ENCODE assay signal across 19 cellular contexts in genomic region chr9:138048184-138048583, GRCh38.
DNase-seq lines count a peak whose midpoint lies in the region; TF ChIP-seq lines count a peak whose summit lies in the region.
"Had no signal": no experiment of that assay in that cellular context is flagged by ENCODE, and none has a peak within 500 bp of the region (broad histone marks: within the 10 kb centered on the region; RNA-seq: fewer than 3 reads in every experiment).

No MANE protein-coding gene starts in this region.

- CTCF ChIA-PET in OCI-LY7 (lab: Charles Lee; ENCODE audit: unreplicated experiment), result no interaction called here

- no peak overlapping the region for H3K27ac ChIP-seq in OCI-LY7 (ENCODE audit: low read depth, low read length, poor library complexity, severe bottlenecking)
- H3K27ac ChIP-seq: BLaER1, SJSA1 had no signal

- no peak overlapping the region for H3K4me3 Mint-ChIP-seq in glutamatergic neuron (ENCODE audit: unreplicated experiment)

- no peak overlapping the region for H2AFZ ChIP-seq in OCI-LY7 (ENCODE audit: low read length)

- H3K4me2 ChIP-seq in OCI-LY7 (ENCODE audit: low read length), result no peak overlapping the region
- H3K4me2 ChIP-seq: BLaER1 had no signal

- no peaks in the 10 kb centered on the region for H3K4me1 ChIP-seq in OCI-LY7 (ENCODE audit: insufficient read depth, low read length, poor library complexity, severe bottlenecking)
- H3K4me1 ChIP-seq: SJSA1 had no signal

- BruUV-seq in OCI-LY7 (replicated peaks; lab: Mats Ljungman, UMichigan), result no TSS peak

- H3K9me3 ChIP-seq in OCI-LY7 (ENCODE audit: low read length), result no peaks in the 10 kb centered on the region
- H3K9me3 ChIP-seq: BLaER1, SJSA1 had no signal

- no peaks in the 10 kb centered on the region for H4K20me1 ChIP-seq in OCI-LY7 (ENCODE audit: insufficient read depth, low read length)
- H4K20me1 ChIP-seq: BLaER1 had no signal

- DNase-seq in SKM-1 treated with dmso at 0.1 percent for 144 hours (lab: John Stamatoyannopoulos, UW; ENCODE audit: unreplicated experiment), result peak; percentile 17
- DNase-seq in SKM-1 (lab: John Stamatoyannopoulos, UW; ENCODE audit: unreplicated experiment), result no peak
- peak; percentile 21 for DNase-seq in GM13976 (ENCODE audit: low spot score)
- no peak for DNase-seq in glutamatergic neuron
- peak; percentile 59 for DNase-seq in posterior vena cava (ENCODE audit: low spot score)
- no peak for DNase-seq in OCI-LY7 (ENCODE audit: low spot score)
- DNase-seq in NCI-H748 (lab: John Stamatoyannopoulos, UW; ENCODE audit: unreplicated experiment), result no peak
- no peak for DNase-seq in KBM-7
- DNase-seq: DMS153; IMR-90; Kasumi-1; MV-4-11; NCI-H1417 treated with DMSO at 0.1 percent for 48 hours; NCI-H1930; NCI-H446; NCI-H69; NK-92 treated with Interleukin-12 subunit alpha and Interleukin-12 subunit beta, amount 100 ng/mL, for 24 hours had no signal

- TF ChIP-seq CTCF in GM13976 (IDR thresholded peaks at IDR 0.05; ENCODE audit: borderline replicate concordance, control extremely low read depth, extremely low read depth, insufficient read depth, missing control alignments) (no peak), glutamatergic neuron (IDR thresholded peaks at IDR 0.05; ENCODE audit: partially characterized antibody, unreplicated experiment) (no peak), OCI-LY7 (conservative IDR thresholded peaks at IDR 0.05; ENCODE audit: low read length) (no peak)

- no peak overlapping the region for H3K4me3 ChIP-seq in OCI-LY7 (ENCODE audit: low read depth, low read length, poor library complexity, severe bottlenecking)
- H3K4me3 ChIP-seq: BLaER1, SJSA1 had no signal

- H3K36me3 ChIP-seq in OCI-LY7 (ENCODE audit: insufficient read depth, low read length), result no peaks in the 10 kb centered on the region
- H3K36me3 ChIP-seq: BLaER1, SJSA1 had no signal

- H3K27me3 Mint-ChIP-seq in glutamatergic neuron (ENCODE audit: unreplicated experiment), result peaks cover 17% of the 10 kb centered on the region

- peak overlapping the region; percentile 28 for H3K27ac Mint-ChIP-seq in glutamatergic neuron (ENCODE audit: unreplicated experiment)

- H3K36me3 Mint-ChIP-seq in glutamatergic neuron (ENCODE audit: unreplicated experiment), result peaks cover 4% of the 10 kb centered on the region

- POLR2A ChIA-PET in OCI-LY7 (lab: Charles Lee), result no interaction called here

- intact Hi-C loops in posterior vena cava (cut with DNase I), result no loop called here
- intact Hi-C loops in OCI-LY7 (cut with micrococcal nuclease; ENCODE audit: unreplicated experiment), result no loop called here

- H3K4me1 Mint-ChIP-seq in glutamatergic neuron (ENCODE audit: low read depth, unreplicated experiment), result peaks cover 11% of the 10 kb centered on the region

- no peaks in the 10 kb centered on the region for H3K9me2 ChIP-seq in OCI-LY7 (ENCODE audit: insufficient read depth, low read length)

- no peaks in the 10 kb centered on the region for H3K79me2 ChIP-seq in OCI-LY7 (ENCODE audit: insufficient read depth, low read depth, low read length)

- in situ Hi-C loops in GM13976 (cut with MboI; ENCODE audit: low sequenced_read_pairs, unreplicated experiment), result no loop called here
- in situ Hi-C loops in KBM-7 (cut with MboI; ENCODE audit: low pct_unique_long_range_greater_than_20kb, low sequenced_read_pairs), result no loop called here

- peaks cover 16% of the 10 kb centered on the region for H3K9me3 Mint-ChIP-seq in glutamatergic neuron (ENCODE audit: unreplicated experiment)

Comparison
In these comparisons a context has a peak if more than half of its experiments do, and no peak if none do; other contexts are left out.
1. DNase-seq: peak in SKM-1 treated with dmso at 0.1 percent for 144 hours (single experiment), GM13976 (single experiment) and posterior vena cava (single experiment); none in SKM-1 (single experiment), glutamatergic neuron (single experiment), OCI-LY7 (single experiment), NCI-H748 (single experiment) and KBM-7 (single experiment).